In the genomic region with DNA sequence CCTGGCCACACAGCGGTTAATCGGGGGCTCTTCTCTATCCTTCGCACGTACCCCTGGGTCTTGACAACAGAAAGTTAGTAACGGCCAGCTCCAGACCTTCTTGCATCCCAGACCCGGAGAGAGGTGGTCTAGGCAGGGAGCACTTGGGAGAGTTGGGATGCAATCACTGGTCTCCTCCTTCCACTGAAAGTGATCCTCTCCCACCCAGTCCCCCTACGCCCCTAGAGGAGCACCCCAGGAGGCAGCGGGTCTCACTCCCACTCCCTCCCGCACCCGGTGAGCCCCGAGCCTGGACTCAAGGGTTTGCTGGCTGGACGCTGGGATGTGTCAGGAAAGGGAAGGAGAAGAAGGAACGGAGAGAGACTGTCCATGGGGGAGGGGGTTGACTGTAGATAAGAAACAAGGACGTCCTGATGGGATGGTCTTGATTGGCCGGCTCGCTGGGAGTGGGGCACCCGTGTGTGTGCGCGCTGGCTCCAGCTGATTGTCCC, we compare ENCODE assay signal across 9 cellular contexts. TPM values are rescaled to one million over a fixed set of nuclear protein-coding genes. Genes with fewer than 3 reads are reported as not detected.
DNase-seq lines count a peak whose midpoint lies in the region; ATAC-seq and TF ChIP-seq lines count a peak whose summit lies in the region.
"Had no signal": no experiment of that assay in that cellular context is flagged by ENCODE, and none has a peak within 500 bp of the region (broad histone marks: within the 10 kb centered on the region; RNA-seq: fewer than 3 reads in every experiment).

No MANE protein-coding gene starts in this region.

- H3K4me1 ChIP-seq in cardiac muscle cell (ENCODE audit: low read depth), result peaks cover 5% of the 10 kb centered on the region
- no peaks in the 10 kb centered on the region for H3K4me1 ChIP-seq in HAP-1

- in situ Hi-C loops in HAP-1 (cut with MboI; ENCODE audit: low sequenced_read_pairs), result no loop called here

- peak; percentile 8 to 30 for DNase-seq in cardiac muscle cell (ENCODE audit: low read depth in 1 of 2, low spot score in 1 of 2)
- DNase-seq in Right ventricle myocardium inferior (ENCODE audit: missing footprints), result no peak
- DNase-seq in naive B cell, result no peak
- no peak for DNase-seq in HK-2 (ENCODE audit: unreplicated experiment)
- no peak for DNase-seq in HPDE6-E6E7 (ENCODE audit: extremely low spot score)
- no peak for DNase-seq in HAP-1 (ENCODE audit: low spot score in 2 of 2)
- DNase-seq: NCI-H2227 treated with DMSO at 0.1 percent for 48 hours had no signal

- H3K27me3 ChIP-seq in cardiac muscle cell, result peaks cover 97% of the 10 kb centered on the region
- peaks cover 73% of the 10 kb centered on the region for H3K27me3 ChIP-seq in HAP-1 (ENCODE audit: low read depth)

- TF ChIP-seq CTCF in cardiac muscle cell (IDR thresholded peaks at IDR 0.05; ENCODE audit: low read depth, low read length), result no peak

- H3K4me3 ChIP-seq in cardiac muscle cell (peak overlapping the region; percentile 43), HAP-1 (no peak overlapping the region)

- peak overlapping the region; percentile 18 for H3K4me3 Mint-ChIP-seq in dendritic cell treated with granulocyte-macrophage colony-stimulating factor and Interleukin-4, amounts not matched to agents 40 ng/mL and 50 ng/mL, for 4 days
- H3K4me3 Mint-ChIP-seq in naive B cell, result peak overlapping the region; percentile 74 to 92 (median 84)

- H3K9me3 ChIP-seq in cardiac muscle cell (ENCODE audit: low read depth) (no peaks in the 10 kb centered on the region), HAP-1 (no peaks in the 10 kb centered on the region)

- no peak overlapping the region for H3K27ac Mint-ChIP-seq in dendritic cell treated with granulocyte-macrophage colony-stimulating factor and Interleukin-4, amounts not matched to agents 40 ng/mL and 50 ng/mL, for 4 days
- H3K27ac Mint-ChIP-seq in naive B cell, result peak overlapping the region in 2 of 6 donors; percentile 61 to 72

- H3K9me3 Mint-ChIP-seq in dendritic cell treated with granulocyte-macrophage colony-stimulating factor and Interleukin-4, amounts not matched to agents 40 ng/mL and 50 ng/mL, for 4 days, result no peaks in the 10 kb centered on the region
- H3K9me3 Mint-ChIP-seq in naive B cell, result peaks cover 0 to 4% (median 0%) of the 10 kb centered on the region in 7 donors

- no peak for ATAC-seq in Right ventricle myocardium inferior
- no peak for ATAC-seq in naive B cell (ENCODE audit: low read depth in 2 of 2)
- ATAC-seq in GM21737 (IDR thresholded peaks at IDR 0.05; ENCODE audit: unreplicated experiment), result no peak

- no peaks in the 10 kb centered on the region for H3K36me3 ChIP-seq in cardiac muscle cell
- no peaks in the 10 kb centered on the region for H3K36me3 ChIP-seq in HAP-1 (replicated peaks)

- peaks cover 43% of the 10 kb centered on the region for H3K4me1 Mint-ChIP-seq in dendritic cell treated with granulocyte-macrophage colony-stimulating factor and Interleukin-4, amounts not matched to agents 40 ng/mL and 50 ng/mL, for 4 days (ENCODE audit: low read depth)
- peaks cover 26 to 45% (median 39%) of the 10 kb centered on the region in 3 donors for H3K4me1 Mint-ChIP-seq in naive B cell

- H3K27ac ChIP-seq in cardiac muscle cell, result no peak overlapping the region

- peaks cover 8% of the 10 kb centered on the region for H3K36me3 Mint-ChIP-seq in dendritic cell treated with granulocyte-macrophage colony-stimulating factor and Interleukin-4, amounts not matched to agents 40 ng/mL and 50 ng/mL, for 4 days (ENCODE audit: low read depth)
- H3K36me3 Mint-ChIP-seq in naive B cell, result peaks cover 0 to 26% of the 10 kb centered on the region in 2 donors

- intact Hi-C loops in Right ventricle myocardium inferior (cut with DNase I), result no loop called here
- intact Hi-C loops in dendritic cell treated with granulocyte-macrophage colony-stimulating factor and Interleukin-4, amounts not matched to agents 40 ng/mL and 50 ng/mL, for 4 days (cut with micrococcal nuclease), result no loop called here

- H3K27me3 Mint-ChIP-seq in dendritic cell treated with granulocyte-macrophage colony-stimulating factor and Interleukin-4, amounts not matched to agents 40 ng/mL and 50 ng/mL, for 4 days, result peaks cover 62% of the 10 kb centered on the region
- H3K27me3 Mint-ChIP-seq in naive B cell, result peaks cover 44 to 61% (median 54%) of the 10 kb centered on the region in 3 donors

RNA-seq across cellular contexts. Expression of a gene that starts 2.0 kb away (rescaled TPM):
- total RNA-seq in cardiac muscle cell (0.03 and 0.04 TPM in 2 replicates), Right ventricle myocardium inferior (5.6 TPM)
- polyA plus RNA-seq in cardiac muscle cell (not detected in 2 replicates), naive B cell (ENCODE audit: low read depth in 6 of 6) (not detected)

Comparison
In these comparisons a context has a peak if more than half of its experiments do, and no peak if none do; other contexts are left out.
1. DNase-seq: peak in cardiac muscle cell (2 of 2); none in Right ventricle myocardium inferior (single experiment), naive B cell (single experiment), HK-2 (single experiment), HPDE6-E6E7 (single experiment) and HAP-1 (0 of 2).